ENCODE assay signal across 26 cellular contexts in the genomic region with DNA sequence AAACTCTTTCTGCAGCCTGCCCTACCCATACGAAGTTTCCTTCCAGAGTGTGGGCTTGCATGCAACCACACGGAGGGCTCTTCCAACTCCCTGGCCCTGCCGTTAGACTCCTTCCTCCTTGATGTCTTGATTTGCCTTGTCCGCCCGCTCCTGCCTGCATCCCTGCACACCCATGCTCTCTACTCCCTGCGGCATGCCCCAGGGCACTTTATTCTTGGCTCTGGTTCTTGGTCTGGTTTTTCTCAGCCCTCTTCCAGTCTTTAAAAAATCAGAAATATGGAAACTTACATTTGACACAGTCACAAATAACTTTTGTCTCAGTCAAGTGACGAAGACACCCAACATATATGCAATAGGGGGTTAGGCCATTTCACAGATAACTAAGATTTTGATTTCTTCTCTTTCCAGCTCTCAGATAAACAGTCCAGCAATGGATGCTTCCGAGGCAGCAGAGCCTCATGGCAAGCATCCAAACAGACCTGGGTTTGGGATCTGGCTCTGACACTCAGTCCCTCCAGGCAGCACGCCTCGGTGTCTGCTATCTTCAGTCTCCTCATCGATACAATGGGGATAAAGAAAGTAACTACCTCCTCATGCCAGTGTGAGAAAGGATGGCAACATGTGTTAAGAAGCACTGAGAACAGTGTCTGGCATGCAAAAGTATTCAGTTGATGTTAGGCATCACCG. TPM values are rescaled to one million over a fixed set of nuclear protein-coding genes. Genes with fewer than 3 reads are reported as not detected.
"Had no signal": no experiment of that assay in that cellular context is flagged by ENCODE, and none has a peak within 500 bp of the region (broad histone marks: within the 10 kb centered on the region; RNA-seq: fewer than 3 reads in every experiment).

No MANE protein-coding gene starts in this region.

- H3K27me3 ChIP-seq: colonic mucosa, gastrocnemius medialis, suprapubic skin, transverse colon, vagina had no signal

- H3K27me3 Mint-ChIP-seq: dendritic cell treated with granulocyte-macrophage colony-stimulating factor and Interleukin-4, amounts not matched to agents 40 ng/mL and 50 ng/mL, for 4 days; stimulated activated naive CD8-positive, alpha-beta T cell treated with anti-CD3 and anti-CD28 coated beads, Interleukin-15, amount 100 ng/mL, for 72 hours had no signal

- H3K4me2 ChIP-seq: smooth muscle cell had no signal

- H3K4me1 ChIP-seq: colonic mucosa, gastrocnemius medialis, parathyroid adenoma, suprapubic skin, transverse colon, vagina had no signal

- ATAC-seq: esophagus mucosa; gastrocnemius medialis; natural killer cell; sciatic nerve; stimulated activated naive CD8-positive, alpha-beta T cell treated with anti-CD3 and anti-CD28 coated beads, Interleukin-15, amount 100 ng/mL, for 72 hours had no signal

- H3K4me3 Mint-ChIP-seq: dendritic cell treated with granulocyte-macrophage colony-stimulating factor and Interleukin-4, amounts not matched to agents 40 ng/mL and 50 ng/mL, for 4 days; endodermal cell; memory B cell; natural killer cell; stimulated activated naive CD8-positive, alpha-beta T cell treated with anti-CD3 and anti-CD28 coated beads, Interleukin-15, amount 100 ng/mL, for 72 hours had no signal

- H3K36me3 ChIP-seq: colonic mucosa, gastrocnemius medialis, heart left ventricle, suprapubic skin, transverse colon, vagina had no signal

- DNase-seq: colonic mucosa; effector CD8-positive, alpha-beta T cell; endodermal cell; foreskin fibroblast; gastrocnemius medialis; heart left ventricle; hippocampal formation; natural killer cell; stimulated activated CD4-positive, alpha-beta T cell treated with anti-CD3 and anti-CD28 coated beads, Interleukin-12 subunit alpha, Interleukin-12 subunit beta, amount 100 ng/mL, for 4 hours; stimulated activated CD4-positive, alpha-beta T cell treated with anti-CD3 and anti-CD28 coated beads, Interleukin-1b, Interleukin-23, amount 100 ng/mL, for 48 hours; stimulated activated CD4-positive, alpha-beta T cell treated with anti-CD3 and anti-CD28 coated beads, Interleukin-4, amount 100 ng/mL, for 1 hour; stimulated activated CD8-positive, alpha-beta memory T cell treated with anti-CD3 and anti-CD28 coated beads, Interleukin-4, amount 100 ng/mL, for 48 hours; stimulated activated naive CD4-positive, alpha-beta T cell; stimulated activated naive CD8-positive, alpha-beta T cell treated with anti-CD3 and anti-CD28 coated beads, Interleukin-15, amount 100 ng/mL, for 72 hours; transverse colon had no signal

- H3K4me3 ChIP-seq: colonic mucosa, gastrocnemius medialis, heart left ventricle, lung, smooth muscle cell, suprapubic skin, transverse colon, vagina had no signal

- H3K9ac ChIP-seq: parathyroid adenoma had no signal

- H3K27ac Mint-ChIP-seq: dendritic cell treated with granulocyte-macrophage colony-stimulating factor and Interleukin-4, amounts not matched to agents 40 ng/mL and 50 ng/mL, for 4 days; endodermal cell; memory B cell; natural killer cell; progenitor cell of endocrine pancreas had no signal

- H2AFZ ChIP-seq: parathyroid adenoma had no signal

- H3K4me1 Mint-ChIP-seq: memory B cell; natural killer cell; stimulated activated naive CD8-positive, alpha-beta T cell treated with anti-CD3 and anti-CD28 coated beads, Interleukin-15, amount 100 ng/mL, for 72 hours had no signal

- H3K79me2 ChIP-seq: parathyroid adenoma had no signal

- H3K27ac ChIP-seq: colonic mucosa, epithelial cell of prostate, gastrocnemius medialis, heart left ventricle, parathyroid adenoma, suprapubic skin, transverse colon, vagina had no signal

- H3K9me3 ChIP-seq: colonic mucosa, gastrocnemius medialis, heart left ventricle, suprapubic skin, transverse colon, vagina had no signal

- H3K36me3 Mint-ChIP-seq: memory B cell, natural killer cell had no signal

- H3K9me3 Mint-ChIP-seq: dendritic cell treated with granulocyte-macrophage colony-stimulating factor and Interleukin-4, amounts not matched to agents 40 ng/mL and 50 ng/mL, for 4 days; endodermal cell; stimulated activated naive CD8-positive, alpha-beta T cell treated with anti-CD3 and anti-CD28 coated beads, Interleukin-15, amount 100 ng/mL, for 72 hours had no signal

RNA-seq across cellular contexts. Expression of a gene that starts 15.7 kb away (rescaled TPM):
- total RNA-seq: esophagus mucosa, gastrocnemius medialis, natural killer cell, transverse colon, vagina had no signal
- polyA plus RNA-seq: lung had no signal
